In the genomic region with DNA sequence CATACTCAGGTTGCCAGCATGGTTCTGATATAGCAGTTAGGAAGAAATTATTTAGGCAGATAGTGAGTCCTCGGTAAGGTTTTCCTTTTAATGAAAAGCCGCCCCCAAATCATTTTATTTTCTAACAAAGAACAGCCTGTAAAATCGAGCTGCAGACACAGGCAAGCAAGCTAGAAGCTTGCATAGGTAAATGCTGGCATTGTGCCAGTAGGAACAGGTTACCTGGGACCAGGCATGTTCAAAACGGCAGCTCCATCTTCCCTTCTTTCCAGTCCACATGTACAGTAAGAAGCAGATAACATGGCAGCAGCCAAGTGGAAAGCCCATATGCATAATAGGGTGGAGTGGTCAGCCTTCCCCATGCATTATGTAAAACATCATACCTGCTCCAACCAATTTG, we compare ENCODE assay signal across 25 cellular contexts.
"Had no signal": no experiment of that assay in that cellular context is flagged by ENCODE, and none has a peak within 500 bp of the region (broad histone marks: within the 10 kb centered on the region; RNA-seq: fewer than 3 reads in every experiment).

No MANE protein-coding gene starts in this region.

- H3K9me3 ChIP-seq: Peyer's patch, SJCRH30, SK-N-SH had no signal

- H3K36me3 ChIP-seq: brain microvascular endothelial cell, Peyer's patch, SJCRH30 had no signal

- H3K4me2 ChIP-seq: SK-N-SH had no signal

- H3K4me3 ChIP-seq: Peyer's patch, SJCRH30 had no signal

- H3K9ac ChIP-seq: SK-N-SH had no signal

- ATAC-seq: activated T-cell treated with anti-CD3 and anti-CD28 coated beads, Interleukin-2, amount 50 U/mL, for 4 hours had no signal

- DNase-seq: activated CD4-positive, alpha-beta memory T cell treated with anti-CD3 and anti-CD28 coated beads for 36 hours; activated CD4-positive, alpha-beta T cell treated with anti-CD3 and anti-CD28 coated beads, Interleukin-2, amount 10 ng/mL, durations not matched to agents 7 days and 5 days; activated CD4-positive, CD25-positive, alpha-beta regulatory T cell; activated CD8-positive, alpha-beta memory T cell treated with anti-CD3 and anti-CD28 coated beads for 24 hours; activated effector memory CD4-positive, alpha-beta T cell treated with anti-CD3 and anti-CD28 coated beads, Interleukin-2, amount 50 U/mL, for 16 hours; activated naive CD4-positive, alpha-beta T cell treated with anti-CD3 and anti-CD28 coated beads for 36 hours; activated T-cell treated with anti-CD3 and anti-CD28 coated beads, Interleukin-2, amount 50 U/mL, for 4 hours; brain microvascular endothelial cell; cerebellar nuclear complex; KG1; NCI-H1092; NCI-H1436; NCI-H187 treated with DMSO at 0.1 percent for 48 hours; NCI-H2081 treated with DMSO at 0.1 percent for 48 hours; NCI-H345; NCI-H510A; NCI-H82; Peyer's patch; Right ventricle myocardium superior; SJCRH30; SK-N-SH; T-helper 1 cell had no signal

- H3K27ac ChIP-seq: brain microvascular endothelial cell, Peyer's patch, RWPE1, SJCRH30, VCaP had no signal

- H3K4me1 ChIP-seq: Peyer's patch, SJCRH30 had no signal

- H3K27me3 ChIP-seq: brain microvascular endothelial cell, Peyer's patch, SJCRH30 had no signal

- FAIRE-seq: colon had no signal
